Comparison of ENCODE assay signal across 8 cellular contexts in the genomic region with DNA sequence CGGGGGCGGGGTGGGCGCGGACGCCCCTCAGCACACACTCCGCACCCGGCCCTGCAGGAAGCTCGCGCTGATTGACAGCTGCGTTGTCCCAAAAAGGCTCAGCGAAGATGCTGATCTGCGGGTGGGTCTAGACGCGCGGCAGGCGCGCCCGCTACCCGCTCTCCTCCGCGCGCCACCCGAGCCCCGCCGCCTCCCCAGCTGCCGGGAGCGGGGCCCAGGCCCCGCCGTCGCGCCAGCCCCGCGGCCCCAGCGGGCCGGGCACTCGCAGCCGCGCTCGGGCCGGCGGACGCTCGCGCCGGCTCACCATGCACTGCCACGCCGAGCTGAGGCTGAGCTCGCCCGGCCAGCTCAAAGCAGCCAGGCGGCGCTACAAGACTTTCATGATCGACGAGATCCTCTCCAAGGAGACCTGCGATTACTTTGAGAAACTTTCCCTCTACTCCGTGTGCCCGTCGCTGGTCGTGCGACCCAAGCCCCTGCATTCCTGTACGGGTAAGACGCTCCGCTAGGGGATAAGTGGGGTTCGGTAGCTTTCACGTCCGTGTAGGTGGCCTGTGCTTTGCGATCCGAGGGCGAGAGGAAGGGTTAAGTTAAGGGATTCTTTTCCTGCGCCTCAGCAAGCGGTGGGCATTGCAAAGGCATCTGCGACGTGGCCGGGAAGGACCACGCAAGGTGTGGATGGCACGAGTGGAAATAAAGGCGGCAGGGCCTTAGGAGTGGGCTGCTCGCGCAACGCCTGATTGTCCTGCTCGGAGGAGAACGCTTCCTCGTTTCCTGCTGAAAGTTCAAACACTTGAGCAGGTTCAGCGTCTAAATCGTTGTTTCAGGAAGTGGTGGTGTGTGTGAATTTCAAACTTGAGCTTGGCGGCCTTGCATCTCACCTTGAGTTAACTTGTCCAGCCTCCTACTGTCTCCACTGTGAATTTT. TPM values are rescaled to one million over a fixed set of nuclear protein-coding genes. Genes with fewer than 3 reads are reported as not detected.
DNase-seq lines count a peak whose midpoint lies in the region; ATAC-seq and TF ChIP-seq lines count a peak whose summit lies in the region.

A gene with protein sequence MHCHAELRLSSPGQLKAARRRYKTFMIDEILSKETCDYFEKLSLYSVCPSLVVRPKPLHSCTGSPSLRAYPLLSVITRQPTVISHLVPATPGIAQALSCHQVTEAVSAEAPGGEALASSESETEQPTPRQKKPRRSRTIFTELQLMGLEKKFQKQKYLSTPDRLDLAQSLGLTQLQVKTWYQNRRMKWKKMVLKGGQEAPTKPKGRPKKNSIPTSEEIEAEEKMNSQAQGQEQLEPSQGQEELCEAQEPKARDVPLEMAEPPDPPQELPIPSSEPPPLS (plus strand): TSS at position 118 of the 927 bp plus-strand sequence. CDS start 188 bp downstream, at position 306.

- H3K4me3 ChIP-seq in ovary, result peak within 1 kb of the TSS; percentile 17

- 2 to 3% (median 2%) methylated on average over 80 to 85 of the region's 85 CpGs for WGBS in ovary, 3 donors

- intact Hi-C loops in ovary (cut with DNase I), result no loop called here

- no peak for TF ChIP-seq EP300 in ovary (IDR thresholded peaks at IDR 0.05)

- no peak for TF ChIP-seq POLR2A in ovary (IDR thresholded peaks at IDR 0.05)

- H3K36me3 ChIP-seq in ovary, result no peaks in the 10 kb centered on the region

- H3K27ac ChIP-seq in ovary, result no peak within 1 kb of the TSS

- peak; percentile 53 for DNase-seq in ELR (ENCODE audit: low read depth)
- peak; percentile 48 to 65 for DNase-seq in activated T-cell treated with anti-CD3 and anti-CD28 coated beads, Interleukin-2, amount 50 U/mL, for 48 hours
- DNase-seq in globus pallidus (ENCODE audit: low spot score), result peak; percentile 35
- DNase-seq in ovary, result no peak
- no peak for DNase-seq in amniotic stem cell (lab: John Stamatoyannopoulos, UW)

- ATAC-seq in GM18498 (IDR thresholded peaks at IDR 0.05; ENCODE audit: unreplicated experiment) (no peak), GM21515 (IDR thresholded peaks at IDR 0.05; ENCODE audit: unreplicated experiment) (no peak)

- no peaks in the 10 kb centered on the region for H3K4me1 ChIP-seq in ovary (ENCODE audit: insufficient read depth)

- no peaks in the 10 kb centered on the region for H3K9me3 ChIP-seq in ovary

- TF ChIP-seq CTCF in LNCAP (IDR thresholded peaks at IDR 0.05) (peak; percentile 88), ovary (IDR thresholded peaks at IDR 0.05) (no peak)

- H3K27me3 ChIP-seq in ovary, result no peaks in the 10 kb centered on the region

RNA-seq across cellular contexts. Expression of the gene that starts here (rescaled TPM):
- 1 to 10 TPM in 1 of 7 donors, under 1 TPM in 3, not detected in 3; 0.17 to 6.2 (median 0.52) TPM for total RNA-seq in ovary
- polyA plus RNA-seq in ovary, result under 1 TPM in 1 of 2 donors, not detected in 1; 0.06 TPM

Comparison
In these comparisons a context has a peak if more than half of its experiments do, and no peak if none do; other contexts are left out.
1. DNase-seq: peak in ELR (single experiment), activated T-cell treated with anti-CD3 and anti-CD28 coated beads, Interleukin-2, amount 50 U/mL, for 48 hours (2 of 2) and globus pallidus (single experiment); none in ovary (0 of 5) and amniotic stem cell (single experiment).